In the genomic region with DNA sequence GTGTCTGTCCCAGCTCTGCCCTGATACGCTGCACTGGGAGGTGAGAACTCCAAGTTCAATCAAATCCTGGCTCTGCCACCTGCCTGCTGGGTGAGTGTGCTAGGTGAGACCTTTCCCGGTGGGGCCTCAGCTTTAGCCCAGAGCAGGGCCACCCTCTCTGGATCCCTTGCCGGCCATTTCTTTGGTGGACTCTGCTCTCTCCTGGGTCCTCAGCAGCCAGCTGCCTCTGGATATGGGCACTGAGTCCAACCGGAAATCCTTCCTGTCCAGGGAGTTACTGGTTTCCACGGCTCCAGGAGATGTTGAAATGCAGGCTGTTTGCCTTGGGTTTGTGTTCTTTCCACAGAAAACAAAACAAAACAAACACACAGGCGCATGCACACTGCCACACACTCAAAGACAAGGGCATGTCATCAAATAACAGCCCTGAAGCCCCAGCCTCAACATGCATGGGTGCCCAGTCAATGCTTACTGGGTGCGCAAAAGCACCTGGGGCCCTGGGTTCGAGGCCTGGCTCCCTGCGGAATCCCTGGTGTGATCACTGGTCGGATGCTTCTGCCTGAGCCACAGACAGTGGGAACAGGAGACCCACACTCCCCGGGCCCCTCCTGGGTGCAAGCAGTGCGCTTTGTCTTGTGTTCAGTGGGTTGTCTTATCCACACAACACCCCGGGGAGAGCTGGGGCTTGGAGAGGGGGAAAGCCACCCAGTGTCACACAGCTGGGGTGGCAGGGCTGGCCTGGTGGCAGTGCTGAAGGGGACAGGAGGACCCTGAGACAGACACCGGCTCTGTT, we compare ENCODE assay signal across 9 cellular contexts. TPM values are rescaled to one million over a fixed set of nuclear protein-coding genes. Genes with fewer than 3 reads are reported as not detected.
DNase-seq lines count a peak whose midpoint lies in the region; ATAC-seq and TF ChIP-seq lines count a peak whose summit lies in the region.
"Had no signal": no experiment of that assay in that cellular context is flagged by ENCODE, and none has a peak within 500 bp of the region (broad histone marks: within the 10 kb centered on the region; RNA-seq: fewer than 3 reads in every experiment).

No MANE protein-coding gene starts in this region.

- POLR2A ChIA-PET in PC-9 (lab: Charles Lee; ENCODE audit: unreplicated experiment), result no interaction called here
- POLR2A ChIA-PET in A673 (lab: Charles Lee; ENCODE audit: low non-redundant PET), result no interaction called here

- peaks cover 19 to 42% of the 10 kb centered on the region in 2 donors for H3K4me1 ChIP-seq in thoracic aorta (ENCODE audit: control insufficient read depth in 1 of 2, low read depth in 2 of 2)
- 0 out of 2 replicates have a peak, but pooled peaks cover 5% of the 10 kb centered on the region for H3K4me1 ChIP-seq in PC-9 (replicated peaks; ENCODE audit: insufficient read depth)
- no peaks in the 10 kb centered on the region for H3K4me1 ChIP-seq in A673 (ENCODE audit: insufficient read depth, low read length, poor library complexity, severe bottlenecking)

- no peak for TF ChIP-seq CTCF in cardiac fibroblast (IDR thresholded peaks at IDR 0.05; ENCODE audit: low read depth, low read length)
- no peak for TF ChIP-seq CTCF in thoracic aorta (IDR thresholded peaks at IDR 0.05)
- TF ChIP-seq CTCF in PC-9 (conservative IDR thresholded peaks at IDR 0.05), result no peak
- no peak for TF ChIP-seq CTCF in A673 (conservative IDR thresholded peaks at IDR 0.05; ENCODE audit: low read depth, low read length)

- H4K20me1 ChIP-seq in PC-9 (ENCODE audit: insufficient read depth), result no peaks in the 10 kb centered on the region

- H3K9me2 ChIP-seq in PC-9 (ENCODE audit: insufficient read depth), result no peaks in the 10 kb centered on the region

- peak overlapping the region; percentile 80 to 87 for H3K27ac ChIP-seq in thoracic aorta
- H3K27ac ChIP-seq in PC-9, result no peak overlapping the region
- no peak overlapping the region for H3K27ac ChIP-seq in A673 (ENCODE audit: low read depth, low read length, poor library complexity, severe bottlenecking)

- peak; percentile 80 for ATAC-seq in left lobe of liver
- peak; percentile 79 for ATAC-seq in thoracic aorta (ENCODE audit: insufficient number of reproducible peaks, low FRiP score, low read depth)

- peaks cover under 1% of the 10 kb centered on the region for H3K36me3 ChIP-seq in thoracic aorta
- no peaks in the 10 kb centered on the region for H3K36me3 ChIP-seq in PC-9 (ENCODE audit: low read depth)
- no peaks in the 10 kb centered on the region for H3K36me3 ChIP-seq in A673 (ENCODE audit: insufficient read depth, low read length, poor library complexity, severe bottlenecking)

- H3K27me3 ChIP-seq in thoracic aorta (replicated peaks; ENCODE audit: insufficient read depth), result no peaks in the 10 kb centered on the region
- H3K27me3 ChIP-seq in PC-9 (ENCODE audit: insufficient read depth, low read depth), result no peaks in the 10 kb centered on the region
- H3K27me3 ChIP-seq in A673 (replicated peaks; ENCODE audit: insufficient read depth, low read depth, low read length, poor library complexity), result no peaks in the 10 kb centered on the region

- intact Hi-C loops in PC-9 (cut with micrococcal nuclease; ENCODE audit: unreplicated experiment) (no loop called here), A673 (cut with micrococcal nuclease; ENCODE audit: unreplicated experiment) (no loop called here)

- CTCF ChIA-PET in PC-9 (lab: Charles Lee) (no interaction called here), A673 (lab: Charles Lee) (no interaction called here)

- no peaks in the 10 kb centered on the region for H3K79me2 ChIP-seq in PC-9 (ENCODE audit: low read depth)

- no peak overlapping the region for H3K4me2 ChIP-seq in PC-9

- peak overlapping the region in 1 of 2 donors; percentile 21 for H3K4me3 ChIP-seq in cardiac fibroblast (replicated peaks in 1 of 2; ENCODE audit: low read depth in 2 of 2, low read length in 2 of 2)
- H3K4me3 ChIP-seq in thoracic aorta, result no peak overlapping the region
- H3K4me3 ChIP-seq in PC-9, result no peak overlapping the region
- no peak overlapping the region for H3K4me3 ChIP-seq in A673 (ENCODE audit: low read depth, low read length, poor library complexity, severe bottlenecking)

- peaks cover 21% of the 10 kb centered on the region; the same call in 1 of the 2 replicates for H3F3A ChIP-seq in PC-9 (ENCODE audit: insufficient read depth, low read depth)

- peak; percentile 6 for DNase-seq in NCI-H1092 treated with DMSO at 0.1 percent for 48 hours (lab: John Stamatoyannopoulos, UW)
- no peak for DNase-seq in NCI-H1092 (lab: John Stamatoyannopoulos, UW)
- peak; percentile 90 for DNase-seq in cardiac fibroblast (ENCODE audit: low read depth in 2 of 2)
- DNase-seq in left lobe of liver (ENCODE audit: low spot score), result peak; percentile 93
- DNase-seq in thoracic aorta (ENCODE audit: low spot score), result no peak
- DNase-seq in stimulated activated CD4-positive, alpha-beta T cell treated with anti-CD3 and anti-CD28 coated beads, Interleukin-15, amount 100 ng/mL, for 24 hours, result no peak
- DNase-seq in PC-9, result no peak
- no peak for DNase-seq in A673 (ENCODE audit: low spot score)
- DNase-seq: glutamatergic neuron had no signal

- no peak overlapping the region for H2AFZ ChIP-seq in PC-9

- no peaks in the 10 kb centered on the region for H3K9me3 ChIP-seq in thoracic aorta
- H3K9me3 ChIP-seq in PC-9 (ENCODE audit: insufficient read depth, low read depth), result no peaks in the 10 kb centered on the region
- no peaks in the 10 kb centered on the region for H3K9me3 ChIP-seq in A673 (ENCODE audit: low read depth, low read length, poor library complexity, severe bottlenecking)

- BruUV-seq in PC-9 (replicated peaks; lab: Mats Ljungman, UMichigan), result no TSS peak
- BruUV-seq in A673 (replicated peaks; lab: Mats Ljungman, UMichigan), result no TSS peak

RNA-seq across cellular contexts. Expression of a gene that starts 33.1 kb away (rescaled TPM):
- total RNA-seq in left lobe of liver, result 93.4 TPM
- total RNA-seq in thoracic aorta, result 10 to 100 TPM in 1 of 2 donors, 1 to 10 TPM in 1; 5.7 to 44.2 TPM
- 171 and 203 TPM in 2 replicates for total RNA-seq in PC-9 (2021)
- total RNA-seq in A673 (2021), result 133 and 160 TPM in 2 replicates

Comparison
In these comparisons a context has a peak if more than half of its experiments do, and no peak if none do; other contexts are left out.
1. DNase-seq: peak in NCI-H1092 treated with DMSO at 0.1 percent for 48 hours (single experiment), cardiac fibroblast (2 of 2) and left lobe of liver (single experiment); none in NCI-H1092 (single experiment), thoracic aorta (single experiment), stimulated activated CD4-positive, alpha-beta T cell treated with anti-CD3 and anti-CD28 coated beads, Interleukin-15, amount 100 ng/mL, for 24 hours (single experiment), PC-9 (0 of 2) and A673 (single experiment).
2. H3K27ac ChIP-seq: peak in thoracic aorta (2 of 2); none in PC-9 (single experiment) and A673 (single experiment).